ENCODE assay signal across 8 cellular contexts in the genomic region with DNA sequence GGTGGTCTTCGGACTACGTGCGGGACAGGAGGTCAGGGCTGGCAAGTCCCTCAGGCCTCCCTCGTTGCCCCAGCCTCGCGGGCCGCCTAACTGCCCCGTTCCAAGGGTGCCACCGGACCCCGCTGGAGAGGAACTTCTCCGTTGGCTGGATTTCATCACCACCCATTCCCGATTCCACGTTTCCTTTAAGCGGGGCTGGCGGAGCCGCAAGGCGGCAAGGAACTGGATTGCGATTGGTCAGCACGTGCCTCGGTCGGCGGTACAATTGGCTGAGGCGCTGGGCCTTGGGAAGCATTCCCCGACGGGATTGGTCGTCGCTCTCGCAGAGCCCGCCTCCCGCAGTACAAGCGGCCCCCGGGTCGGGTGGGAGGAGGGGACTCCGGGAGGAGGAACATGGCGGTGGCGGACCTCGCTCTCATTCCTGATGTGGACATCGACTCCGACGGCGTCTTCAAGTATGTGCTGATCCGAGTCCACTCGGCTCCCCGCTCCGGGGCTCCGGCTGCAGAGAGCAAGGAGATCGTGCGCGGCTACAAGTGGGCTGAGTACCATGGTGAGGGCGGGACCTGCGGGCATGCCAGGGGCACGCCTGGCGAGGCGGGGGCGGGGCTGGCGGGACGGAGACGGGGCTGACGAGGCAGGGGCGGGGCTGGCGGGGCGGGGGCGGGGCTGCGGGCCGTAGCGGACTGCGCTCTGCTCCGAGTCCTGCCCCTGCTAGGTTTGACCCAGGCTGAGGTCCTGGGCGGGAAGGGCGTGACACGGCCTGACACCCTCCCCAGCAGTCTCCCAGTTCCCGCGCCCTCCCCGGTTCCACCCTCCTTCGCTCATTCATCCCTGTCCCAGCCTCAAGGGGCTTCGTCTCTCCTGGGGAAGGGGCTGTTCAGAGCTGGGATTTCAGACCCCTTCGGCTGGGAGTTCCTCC. TPM values are rescaled to one million over a fixed set of nuclear protein-coding genes. Genes with fewer than 3 reads are reported as not detected.
DNase-seq lines count a peak whose midpoint lies in the region; ATAC-seq, FAIRE-seq and TF ChIP-seq lines count a peak whose summit lies in the region.

A gene (plus strand): TSS at position 372 of the 922 bp plus-strand sequence. CDS start 22 bp downstream, at position 394.

- H3K27me3 Mint-ChIP-seq in WTC11 (ENCODE audit: low read depth), result peaks cover 3% of the 10 kb centered on the region

- H3K9me3 ChIP-seq in AG04450 (ENCODE audit: control insufficient read depth, insufficient read depth, low read length) (peaks cover 9% of the 10 kb centered on the region), small intestine (ENCODE audit: control insufficient read depth, low read depth) (no peaks in the 10 kb centered on the region)

- POLR2A ChIA-PET in AG04450 (lab: Yijun Ruan, JAX), result interaction anchor here (0.5 to 0.9 kb wide), 2 partner anchors 13 to 38 kb away, joined by 3 to 4 read pairs; no protein-coding TSS in a partner anchor
- POLR2A ChIA-PET in WTC11 (lab: Charles Lee), result interaction anchor here (3.0 kb wide), 1 partner anchor 17 kb away, joined by 14 read pairs; a partner anchor contains a TSS

- peaks cover 4% of the 10 kb centered on the region for H3K4me1 Mint-ChIP-seq in WTC11

- H3K27ac ChIP-seq in AG04450 (ENCODE audit: low read depth, low read length) (peak within 1 kb of the TSS; percentile 90), small intestine (ENCODE audit: low read depth in 1 of 2, low read length in 1 of 2) (peak within 1 kb of the TSS; percentile 92)

- peaks cover 16% of the 10 kb centered on the region for H3K27me3 ChIP-seq in AG04450 (ENCODE audit: control insufficient read depth, insufficient read depth, low read length)
- H3K27me3 ChIP-seq in small intestine (ENCODE audit: control insufficient read depth in 2 of 2, insufficient read depth in 2 of 2, low read length in 2 of 2), result peaks cover 3 to 9% of the 10 kb centered on the region in 2 donors

- peak; percentile 98 for DNase-seq in AG04450 (ENCODE audit: low read depth, low spot score)
- peak; percentile 97 for DNase-seq in NCI-H226
- DNase-seq in WTC11 (ENCODE audit: low spot score), result peak; percentile 99
- peak; percentile 100 for DNase-seq in cardiac fibroblast (ENCODE audit: low read depth in 2 of 2)
- peak; percentile 95 for DNase-seq in iPS-NIHi11 (ENCODE audit: low spot score)
- peak; percentile 99 for DNase-seq in small intestine

- CTCF ChIA-PET in AG04450 (lab: Charles Lee), result no interaction called here
- CTCF ChIA-PET in WTC11 (lab: Charles Lee), result interaction anchor here (1.0 to 3.0 kb wide), 4 partner anchors 49 to 186 kb away, joined by 3 to 13 read pairs (median 4); no protein-coding TSS in a partner anchor

- H3K4me1 ChIP-seq in small intestine (ENCODE audit: control insufficient read depth in 2 of 2, insufficient read depth in 1 of 2, low read depth in 1 of 2, low read length in 1 of 2), result peaks cover 0 to 2% of the 10 kb centered on the region in 2 donors

- peaks cover 2% of the 10 kb centered on the region; the same call in 1 of the 2 replicates for H3K36me3 Mint-ChIP-seq in WTC11

- no peaks in the 10 kb centered on the region for H3K9me3 Mint-ChIP-seq in WTC11

- 1% methylated on average over 61 to 77 of the region's 77 CpGs for WGBS in small intestine, 3 donors

- ATAC-seq in GM18909 (IDR thresholded peaks at IDR 0.05; ENCODE audit: poor library complexity, unreplicated experiment) (peak; percentile 79), HG03175 (IDR thresholded peaks at IDR 0.05; ENCODE audit: unreplicated experiment) (peak; percentile 86), WTC11 (peak; percentile 75)

- peak within 1 kb of the TSS; percentile 85 for H3K4me3 ChIP-seq in AG04450 (ENCODE audit: low read depth, low read length)
- peak within 1 kb of the TSS; percentile 76 to 84 for H3K4me3 ChIP-seq in cardiac fibroblast (replicated peaks in 1 of 2; ENCODE audit: low read depth in 2 of 2, low read length in 2 of 2)
- H3K4me3 ChIP-seq in small intestine (ENCODE audit: low read depth in 1 of 2, low read length in 2 of 2), result peak within 1 kb of the TSS; percentile 80 to 85

- FAIRE-seq in small intestine (lab: Jason Lieb, UNC), result peak; percentile 30

- H3K27ac Mint-ChIP-seq in WTC11, result peak within 1 kb of the TSS; percentile 94

- peak within 1 kb of the TSS; percentile 94 for H3K4me3 Mint-ChIP-seq in WTC11

- H3K36me3 ChIP-seq in small intestine (ENCODE audit: control insufficient read depth in 2 of 2, insufficient read depth in 2 of 2, low read length in 2 of 2), result no peaks in the 10 kb centered on the region

- TF ChIP-seq CTCF in AG04450 (IDR thresholded peaks at IDR 0.05; ENCODE audit: low read depth, low read length), result no peak
- TF ChIP-seq CTCF in WTC11 (IDR thresholded peaks at IDR 0.05), result no peak
- TF ChIP-seq CTCF in cardiac fibroblast (IDR thresholded peaks at IDR 0.05; ENCODE audit: low read depth, low read length), result no peak

TF ChIP-seq in WTC11, 78 proteins besides CTCF, POLR2A, EP300 and RAD21 (continues in another document):
- TF ChIP-seq, protein P1, sequence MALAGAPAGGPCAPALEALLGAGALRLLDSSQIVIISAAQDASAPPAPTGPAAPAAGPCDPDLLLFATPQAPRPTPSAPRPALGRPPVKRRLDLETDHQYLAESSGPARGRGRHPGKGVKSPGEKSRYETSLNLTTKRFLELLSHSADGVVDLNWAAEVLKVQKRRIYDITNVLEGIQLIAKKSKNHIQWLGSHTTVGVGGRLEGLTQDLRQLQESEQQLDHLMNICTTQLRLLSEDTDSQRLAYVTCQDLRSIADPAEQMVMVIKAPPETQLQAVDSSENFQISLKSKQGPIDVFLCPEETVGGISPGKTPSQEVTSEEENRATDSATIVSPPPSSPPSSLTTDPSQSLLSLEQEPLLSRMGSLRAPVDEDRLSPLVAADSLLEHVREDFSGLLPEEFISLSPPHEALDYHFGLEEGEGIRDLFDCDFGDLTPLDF (CRISPR knock-in tag; IDR thresholded peaks at IDR 0.05), result no peak
- TF ChIP-seq RELA (CRISPR knock-in tag; IDR thresholded peaks at IDR 0.05; ENCODE audit: borderline replicate concordance), result no peak
- TF ChIP-seq, protein P2, sequence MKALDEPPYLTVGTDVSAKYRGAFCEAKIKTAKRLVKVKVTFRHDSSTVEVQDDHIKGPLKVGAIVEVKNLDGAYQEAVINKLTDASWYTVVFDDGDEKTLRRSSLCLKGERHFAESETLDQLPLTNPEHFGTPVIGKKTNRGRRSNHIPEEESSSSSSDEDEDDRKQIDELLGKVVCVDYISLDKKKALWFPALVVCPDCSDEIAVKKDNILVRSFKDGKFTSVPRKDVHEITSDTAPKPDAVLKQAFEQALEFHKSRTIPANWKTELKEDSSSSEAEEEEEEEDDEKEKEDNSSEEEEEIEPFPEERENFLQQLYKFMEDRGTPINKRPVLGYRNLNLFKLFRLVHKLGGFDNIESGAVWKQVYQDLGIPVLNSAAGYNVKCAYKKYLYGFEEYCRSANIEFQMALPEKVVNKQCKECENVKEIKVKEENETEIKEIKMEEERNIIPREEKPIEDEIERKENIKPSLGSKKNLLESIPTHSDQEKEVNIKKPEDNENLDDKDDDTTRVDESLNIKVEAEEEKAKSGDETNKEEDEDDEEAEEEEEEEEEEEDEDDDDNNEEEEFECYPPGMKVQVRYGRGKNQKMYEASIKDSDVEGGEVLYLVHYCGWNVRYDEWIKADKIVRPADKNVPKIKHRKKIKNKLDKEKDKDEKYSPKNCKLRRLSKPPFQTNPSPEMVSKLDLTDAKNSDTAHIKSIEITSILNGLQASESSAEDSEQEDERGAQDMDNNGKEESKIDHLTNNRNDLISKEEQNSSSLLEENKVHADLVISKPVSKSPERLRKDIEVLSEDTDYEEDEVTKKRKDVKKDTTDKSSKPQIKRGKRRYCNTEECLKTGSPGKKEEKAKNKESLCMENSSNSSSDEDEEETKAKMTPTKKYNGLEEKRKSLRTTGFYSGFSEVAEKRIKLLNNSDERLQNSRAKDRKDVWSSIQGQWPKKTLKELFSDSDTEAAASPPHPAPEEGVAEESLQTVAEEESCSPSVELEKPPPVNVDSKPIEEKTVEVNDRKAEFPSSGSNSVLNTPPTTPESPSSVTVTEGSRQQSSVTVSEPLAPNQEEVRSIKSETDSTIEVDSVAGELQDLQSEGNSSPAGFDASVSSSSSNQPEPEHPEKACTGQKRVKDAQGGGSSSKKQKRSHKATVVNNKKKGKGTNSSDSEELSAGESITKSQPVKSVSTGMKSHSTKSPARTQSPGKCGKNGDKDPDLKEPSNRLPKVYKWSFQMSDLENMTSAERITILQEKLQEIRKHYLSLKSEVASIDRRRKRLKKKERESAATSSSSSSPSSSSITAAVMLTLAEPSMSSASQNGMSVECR (CRISPR knock-in tag; IDR thresholded peaks at IDR 0.05; ENCODE audit: borderline replicate concordance), result peak; percentile 82; the same call in 1 of the 2 replicates
- TF ChIP-seq, protein P3, sequence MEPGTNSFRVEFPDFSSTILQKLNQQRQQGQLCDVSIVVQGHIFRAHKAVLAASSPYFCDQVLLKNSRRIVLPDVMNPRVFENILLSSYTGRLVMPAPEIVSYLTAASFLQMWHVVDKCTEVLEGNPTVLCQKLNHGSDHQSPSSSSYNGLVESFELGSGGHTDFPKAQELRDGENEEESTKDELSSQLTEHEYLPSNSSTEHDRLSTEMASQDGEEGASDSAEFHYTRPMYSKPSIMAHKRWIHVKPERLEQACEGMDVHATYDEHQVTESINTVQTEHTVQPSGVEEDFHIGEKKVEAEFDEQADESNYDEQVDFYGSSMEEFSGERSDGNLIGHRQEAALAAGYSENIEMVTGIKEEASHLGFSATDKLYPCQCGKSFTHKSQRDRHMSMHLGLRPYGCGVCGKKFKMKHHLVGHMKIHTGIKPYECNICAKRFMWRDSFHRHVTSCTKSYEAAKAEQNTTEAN (CRISPR knock-in tag; IDR thresholded peaks at IDR 0.05), result 0 out of 2 replicates have a peak, but pooled peaks have one; percentile 54
- no peak for TF ChIP-seq NR3C1 (CRISPR knock-in tag; conservative IDR thresholded peaks at IDR 0.05; ENCODE audit: low read depth)
- TF ChIP-seq, protein P4, sequence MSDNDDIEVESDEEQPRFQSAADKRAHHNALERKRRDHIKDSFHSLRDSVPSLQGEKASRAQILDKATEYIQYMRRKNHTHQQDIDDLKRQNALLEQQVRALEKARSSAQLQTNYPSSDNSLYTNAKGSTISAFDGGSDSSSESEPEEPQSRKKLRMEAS (CRISPR knock-in tag; IDR thresholded peaks at IDR 0.05), result peak; percentile 93
- 0 out of 2 replicates have a peak, but pooled peaks have one; percentile 5 for TF ChIP-seq ZNF121 (CRISPR knock-in tag; IDR thresholded peaks at IDR 0.05)
- TF ChIP-seq GABPB1 (CRISPR knock-in tag; IDR thresholded peaks at IDR 0.05), result peak; percentile 97

RNA-seq across cellular contexts. Expression of the gene that starts here (rescaled TPM):
- polyA plus RNA-seq in AG04450 (2011; rRNA removed) (91.6 and 116 TPM in 2 replicates), small intestine (100 to 1,000 TPM; 111 to 185 (median 152) TPM)
- 22.2 and 26.3 TPM in 2 replicates for polyA minus RNA-seq in AG04450 (2011; rRNA and poly(A)+ RNA removed)
- 138 to 176 TPM (median 173 TPM) in 3 replicates for total RNA-seq in WTC11 (2021)

Comparison
In these comparisons a context has a peak if more than half of its experiments do, and no peak if none do; other contexts are left out.
1. Peak in every context shown above with its lines: DNase-seq, ATAC-seq, H3K4me3 ChIP-seq and H3K27ac ChIP-seq.